Comparison of ENCODE assay signal across 8 cellular contexts in the genomic region with DNA sequence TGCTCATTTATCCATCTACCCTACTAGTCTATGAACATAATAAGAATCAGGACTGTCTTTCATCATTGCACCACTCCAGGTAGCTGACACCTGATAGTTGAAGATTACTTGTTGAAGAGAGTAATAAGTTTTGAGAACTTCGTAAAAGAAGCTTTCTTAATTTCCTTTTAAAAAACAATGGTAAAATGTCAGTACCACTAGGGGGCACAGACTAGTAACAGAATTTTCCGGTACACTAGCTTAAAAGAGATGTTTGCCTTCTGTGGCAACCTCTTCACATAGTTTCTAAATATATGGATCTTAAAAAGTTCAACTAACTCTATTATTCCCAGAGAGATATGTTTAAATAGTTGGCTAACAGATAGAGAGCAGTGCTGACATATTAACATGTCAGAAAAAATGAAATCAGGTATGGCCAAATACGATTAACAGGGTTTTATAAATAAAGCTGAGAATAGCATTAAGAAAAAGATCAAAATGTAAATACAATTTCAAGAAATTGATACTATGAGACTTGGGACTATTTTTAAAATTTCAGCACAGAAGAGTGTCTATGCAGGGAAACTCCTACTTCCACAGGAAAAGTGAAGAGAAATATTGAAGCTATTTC. TPM values are rescaled to one million over a fixed set of nuclear protein-coding genes. Genes with fewer than 3 reads are reported as not detected.
DNase-seq lines count a peak whose midpoint lies in the region; ATAC-seq, FAIRE-seq and TF ChIP-seq lines count a peak whose summit lies in the region.

No MANE protein-coding gene starts in this region.

- peaks cover 5% of the 10 kb centered on the region for H3K9me3 Mint-ChIP-seq in activated naive CD8-positive, alpha-beta T cell treated with anti-CD3 and anti-CD28 coated beads for 36 hours
- H3K9me3 Mint-ChIP-seq in activated T-helper 1 cell treated with anti-CD3 and anti-CD28 coated beads, Interleukin-12 subunit alpha, Interleukin-12 subunit beta, Interleukin-2, Interleukin-4 antibody, amounts not matched to agents 30 ng/mL and 10 ng/mL and 1 ng/mL, durations not matched to agents 14 hours and 24 hours and 36 hours = no peaks in the 10 kb centered on the region

- no peak overlapping the region for H3K4me3 Mint-ChIP-seq in activated naive CD8-positive, alpha-beta T cell treated with anti-CD3 and anti-CD28 coated beads for 36 hours
- no peak overlapping the region for H3K4me3 Mint-ChIP-seq in activated T-helper 1 cell treated with anti-CD3 and anti-CD28 coated beads, Interleukin-12 subunit alpha, Interleukin-12 subunit beta, Interleukin-2, Interleukin-4 antibody, amounts not matched to agents 30 ng/mL and 10 ng/mL and 1 ng/mL, durations not matched to agents 14 hours and 24 hours and 36 hours

- FAIRE-seq in D721Med (lab: Jason Lieb, UNC) (peak; percentile 21), HTR-8/SVneo (lab: Jason Lieb, UNC) (no peak)

- peak; percentile 63 for TF ChIP-seq CTCF in D721Med (IDR thresholded peaks at IDR 0.05; ENCODE audit: insufficient read depth, missing control alignments)

- no peak for ATAC-seq in HG03354 (IDR thresholded peaks at IDR 0.05; ENCODE audit: poor library complexity, severe bottlenecking, unreplicated experiment)
- no peak for ATAC-seq in GM19397 (IDR thresholded peaks at IDR 0.05; ENCODE audit: unreplicated experiment)

- no peak for DNase-seq in D721Med (ENCODE audit: insufficient read length, low spot score)
- peak; percentile 22 for DNase-seq in HTR-8/SVneo (ENCODE audit: insufficient read length, low spot score)
- DNase-seq in activated naive CD8-positive, alpha-beta T cell treated with anti-CD3 and anti-CD28 coated beads for 36 hours = no peak
- peak; percentile 41 for DNase-seq in kidney tubule cell (ENCODE audit: low spot score)
- no peak for DNase-seq in NCI-H2171 (lab: John Stamatoyannopoulos, UW)
- DNase-seq in activated T-helper 1 cell treated with anti-CD3 and anti-CD28 coated beads, Interleukin-12 subunit alpha, Interleukin-12 subunit beta, Interleukin-2, Interleukin-4 antibody, amounts not matched to agents 30 ng/mL and 10 ng/mL and 1 ng/mL, durations not matched to agents 14 hours and 24 hours and 36 hours (ENCODE audit: low spot score) = no peak

- H3K27me3 Mint-ChIP-seq in activated naive CD8-positive, alpha-beta T cell treated with anti-CD3 and anti-CD28 coated beads for 36 hours = no peaks in the 10 kb centered on the region
- H3K27me3 Mint-ChIP-seq in activated T-helper 1 cell treated with anti-CD3 and anti-CD28 coated beads, Interleukin-12 subunit alpha, Interleukin-12 subunit beta, Interleukin-2, Interleukin-4 antibody, amounts not matched to agents 30 ng/mL and 10 ng/mL and 1 ng/mL, durations not matched to agents 14 hours and 24 hours and 36 hours (ENCODE audit: insufficient read depth) = peaks cover 5% of the 10 kb centered on the region

- peaks cover 45% of the 10 kb centered on the region for H3K4me1 Mint-ChIP-seq in activated naive CD8-positive, alpha-beta T cell treated with anti-CD3 and anti-CD28 coated beads for 36 hours
- peaks cover 33% of the 10 kb centered on the region for H3K4me1 Mint-ChIP-seq in activated T-helper 1 cell treated with anti-CD3 and anti-CD28 coated beads, Interleukin-12 subunit alpha, Interleukin-12 subunit beta, Interleukin-2, Interleukin-4 antibody, amounts not matched to agents 30 ng/mL and 10 ng/mL and 1 ng/mL, durations not matched to agents 14 hours and 24 hours and 36 hours (ENCODE audit: low read depth)

- peaks cover 5% of the 10 kb centered on the region for H3K36me3 Mint-ChIP-seq in activated naive CD8-positive, alpha-beta T cell treated with anti-CD3 and anti-CD28 coated beads for 36 hours
- H3K36me3 Mint-ChIP-seq in activated T-helper 1 cell treated with anti-CD3 and anti-CD28 coated beads, Interleukin-12 subunit alpha, Interleukin-12 subunit beta, Interleukin-2, Interleukin-4 antibody, amounts not matched to agents 30 ng/mL and 10 ng/mL and 1 ng/mL, durations not matched to agents 14 hours and 24 hours and 36 hours (ENCODE audit: low read depth) = peaks cover 1% of the 10 kb centered on the region

- intact Hi-C loops in activated T-helper 1 cell treated with anti-CD3 and anti-CD28 coated beads, Interleukin-12 subunit alpha, Interleukin-12 subunit beta, Interleukin-2, Interleukin-4 antibody, amounts not matched to agents 30 ng/mL and 10 ng/mL and 1 ng/mL, durations not matched to agents 14 hours and 24 hours and 36 hours (cut with micrococcal nuclease) = loop anchor here (1.0 to 5.0 kb wide), 4 partner anchors 204 to 711 kb away; no protein-coding TSS in a partner anchor

- peak overlapping the region; percentile 38 for H3K27ac Mint-ChIP-seq in activated naive CD8-positive, alpha-beta T cell treated with anti-CD3 and anti-CD28 coated beads for 36 hours
- no peak overlapping the region for H3K27ac Mint-ChIP-seq in activated T-helper 1 cell treated with anti-CD3 and anti-CD28 coated beads, Interleukin-12 subunit alpha, Interleukin-12 subunit beta, Interleukin-2, Interleukin-4 antibody, amounts not matched to agents 30 ng/mL and 10 ng/mL and 1 ng/mL, durations not matched to agents 14 hours and 24 hours and 36 hours

RNA-seq across cellular contexts. Expression of a gene that starts 5.4 kb away (rescaled TPM):
- 10 to 100 TPM; 15.8 TPM for total RNA-seq in activated naive CD8-positive, alpha-beta T cell treated with anti-CD3 and anti-CD28 coated beads for 36 hours
- total RNA-seq in activated T-helper 1 cell treated with anti-CD3 and anti-CD28 coated beads, Interleukin-12 subunit alpha, Interleukin-12 subunit beta, Interleukin-2, Interleukin-4 antibody, amounts not matched to agents 30 ng/mL and 10 ng/mL and 1 ng/mL, durations not matched to agents 14 hours and 24 hours and 36 hours = 11.2 and 12.6 TPM in 2 replicates

Comparison
In these comparisons a context has a peak if more than half of its experiments do, and no peak if none do; other contexts are left out.
1. DNase-seq: peak in HTR-8/SVneo (single experiment) and kidney tubule cell (single experiment); none in D721Med (single experiment), activated naive CD8-positive, alpha-beta T cell treated with anti-CD3 and anti-CD28 coated beads for 36 hours (single experiment), NCI-H2171 (single experiment) and activated T-helper 1 cell treated with anti-CD3 and anti-CD28 coated beads, Interleukin-12 subunit alpha, Interleukin-12 subunit beta, Interleukin-2, Interleukin-4 antibody, amounts not matched to agents 30 ng/mL and 10 ng/mL and 1 ng/mL, durations not matched to agents 14 hours and 24 hours and 36 hours (single experiment).